ENCODE assay signal across 9 cellular contexts in the genomic region with DNA sequence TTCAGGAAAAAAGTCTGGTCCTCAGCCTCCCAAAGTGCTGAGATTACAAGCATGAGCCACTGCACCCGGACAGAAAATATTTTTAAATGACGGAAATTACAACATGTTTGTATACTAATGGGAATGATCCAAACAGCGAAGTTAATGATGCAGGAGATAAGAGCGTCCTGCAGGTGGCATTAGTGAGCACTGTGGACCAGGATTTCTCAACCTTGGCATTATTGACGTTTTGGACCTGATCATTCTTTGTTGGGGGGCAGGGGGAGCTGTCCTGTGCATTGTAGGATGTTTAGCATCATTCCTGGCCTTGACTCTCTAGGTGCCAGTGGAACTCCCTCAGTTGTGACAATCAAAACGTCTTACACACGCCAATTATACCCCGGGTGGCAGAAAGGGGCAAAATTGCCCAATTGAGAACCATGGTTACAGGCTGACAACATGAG. TPM values are rescaled to one million over a fixed set of nuclear protein-coding genes. Genes with fewer than 3 reads are reported as not detected.
A peak's percentile ranks its signal among the peaks of the same experiment; 100 is the strongest.
DNase-seq lines count a peak whose midpoint lies in the region; ATAC-seq, FAIRE-seq and TF ChIP-seq lines count a peak whose summit lies in the region.
"Had no signal": no experiment of that assay in that cellular context is flagged by ENCODE, and none has a peak within 500 bp of the region (broad histone marks: within the 10 kb centered on the region; RNA-seq: fewer than 3 reads in every experiment).

No MANE protein-coding gene starts in this region.

- FAIRE-seq in astrocyte (lab: Jason Lieb, UNC) = peak; percentile 9
- FAIRE-seq: frontal cortex had no signal

- no peaks in the 10 kb centered on the region for H3K4me1 ChIP-seq in astrocyte (ENCODE audit: insufficient read depth, low read length)

- H3K9me3 Mint-ChIP-seq in astrocyte (ENCODE audit: unreplicated experiment) = no peaks in the 10 kb centered on the region

- no peak overlapping the region for H3K27ac Mint-ChIP-seq in astrocyte (ENCODE audit: unreplicated experiment)

- CTCF ChIA-PET in AG04449 (lab: Yijun Ruan, JAX) = interaction anchor here (0.6 to 1.2 kb wide), 11 partner anchors 11 to 283 kb away, joined by 3 to 5 read pairs (median 4); no protein-coding TSS in a partner anchor

- no peak for ATAC-seq in HG02623 (IDR thresholded peaks at IDR 0.05; ENCODE audit: unreplicated experiment)

- no peaks in the 10 kb centered on the region for H3K9me3 ChIP-seq in astrocyte (ENCODE audit: insufficient read depth, low read depth, low read length)

- peaks cover 7% of the 10 kb centered on the region for H3K36me3 ChIP-seq in GM06990 (ENCODE audit: control insufficient read depth, insufficient read depth, low read length)
- H3K36me3 ChIP-seq in astrocyte (ENCODE audit: insufficient read depth, low read length) = peaks cover 41% of the 10 kb centered on the region

- no peak overlapping the region for H3K4me3 ChIP-seq in AG04449 (ENCODE audit: low read depth, low read length)
- H3K4me3 ChIP-seq in GM06990 (replicated peaks; ENCODE audit: low read depth, low read length) = no peak overlapping the region
- no peak overlapping the region for H3K4me3 ChIP-seq in astrocyte (ENCODE audit: insufficient read depth, low read depth, low read length)

- H3K27ac ChIP-seq in astrocyte (ENCODE audit: low read depth, low read length) = no peak overlapping the region

- no peak overlapping the region for H3K9ac ChIP-seq in astrocyte (ENCODE audit: low read length)

- H3K4me1 Mint-ChIP-seq in astrocyte (ENCODE audit: low read depth, unreplicated experiment) = no peaks in the 10 kb centered on the region

- H3K4me2 ChIP-seq in astrocyte (ENCODE audit: low read length) = no peak overlapping the region

- peak; percentile 65 for TF ChIP-seq CTCF in AG04449 (IDR thresholded peaks at IDR 0.05; ENCODE audit: insufficient read depth, low read length, missing control alignments)
- peak; percentile 68 for TF ChIP-seq CTCF in GM06990 (IDR thresholded peaks at IDR 0.05; ENCODE audit: insufficient read depth, low read length, poor library complexity, severe bottlenecking)
- peak; percentile 82 for TF ChIP-seq CTCF in astrocyte (IDR thresholded peaks at IDR 0.05; ENCODE audit: insufficient read depth, low read depth, low read length)

- DNase-seq in AG04449 (ENCODE audit: low read depth, low spot score) = no peak
- no peak for DNase-seq in GM06990 (ENCODE audit: extremely low read depth, insufficient read length)
- DNase-seq in NCI-H460 (ENCODE audit: extremely low read depth, low read depth) = peak; percentile 49
- DNase-seq in astrocyte (ENCODE audit: low read depth) = peak; percentile 7
- DNase-seq in iPS DF 19.7 (ENCODE audit: low read depth, low spot score) = peak; percentile 12
- peak; percentile 11 for DNase-seq in stimulated activated CD4-positive, alpha-beta T cell treated with anti-CD3 and anti-CD28 coated beads, Interleukin-4, amount 100 ng/mL, for 1 hour
- DNase-seq in NCI-H187 (lab: John Stamatoyannopoulos, UW) = no peak

- no peaks in the 10 kb centered on the region for H3K79me2 ChIP-seq in astrocyte (ENCODE audit: insufficient read depth, low read length)

- no peak overlapping the region for H3K4me3 Mint-ChIP-seq in astrocyte (ENCODE audit: unreplicated experiment)

- H3K27me3 Mint-ChIP-seq in astrocyte (ENCODE audit: low read depth, unreplicated experiment) = no peaks in the 10 kb centered on the region

- no peak overlapping the region for H2AFZ ChIP-seq in astrocyte (ENCODE audit: low read depth, low read length)

- H3K27me3 ChIP-seq in GM06990 (replicated peaks; ENCODE audit: control insufficient read depth, insufficient read depth, low read length) (no peaks in the 10 kb centered on the region), astrocyte (ENCODE audit: insufficient read depth, low read length) (no peaks in the 10 kb centered on the region)

- H3K36me3 Mint-ChIP-seq in astrocyte (ENCODE audit: low read depth, unreplicated experiment) = peaks cover 7% of the 10 kb centered on the region

- H4K20me1 ChIP-seq in astrocyte (ENCODE audit: insufficient read depth, low read length) = peaks cover 36% of the 10 kb centered on the region

- POLR2A ChIA-PET in AG04449 (lab: Yijun Ruan, JAX) = no interaction called here

RNA-seq across cellular contexts. Expression of a gene that starts 34.1 kb away (rescaled TPM):
- 93.3 and 108 TPM in 2 replicates for total RNA-seq in NCI-H460 (2014; rRNA removed; shearing (Covaris generic))
- polyA plus RNA-seq in NCI-H460 (2014; cell fraction: nucleus; rRNA removed) = 45.5 and 53.1 TPM in 2 replicates
- 82.2 and 93.5 TPM in 2 replicates for total RNA-seq in astrocyte

Comparison
In these comparisons a context has a peak if more than half of its experiments do, and no peak if none do; other contexts are left out.
1. DNase-seq: peak in NCI-H460 (single experiment), astrocyte (single experiment), iPS DF 19.7 (single experiment) and stimulated activated CD4-positive, alpha-beta T cell treated with anti-CD3 and anti-CD28 coated beads, Interleukin-4, amount 100 ng/mL, for 1 hour (single experiment); none in AG04449 (single experiment), GM06990 (single experiment) and NCI-H187 (0 of 2).
2. Peak in every context shown above with its lines, with median percentiles within 50 percentile points of each other: CTCF ChIP-seq.